Comparison of ENCODE assay signal across 7 cellular contexts in genomic region chr17:2222901-2223616, GRCh38.
DNase-seq lines count a peak whose midpoint lies in the region; ATAC-seq and TF ChIP-seq lines count a peak whose summit lies in the region.

No MANE protein-coding gene starts in this region.

- H3K27ac ChIP-seq in esophagus muscularis mucosa (replicated peaks in 1 of 4): peak overlapping the region; percentile 28 to 38 (median 37)

- peak overlapping the region; percentile 58 for H3K4me3 Mint-ChIP-seq in activated CD8-positive, alpha-beta T cell treated with anti-CD3 and anti-CD28 coated beads for 36 hours

- no peak for TF ChIP-seq POLR2A in esophagus muscularis mucosa (IDR thresholded peaks at IDR 0.05; ENCODE audit: low read depth)

- no peaks in the 10 kb centered on the region for H3K9me3 Mint-ChIP-seq in activated CD8-positive, alpha-beta T cell treated with anti-CD3 and anti-CD28 coated beads for 36 hours

- H3K4me1 Mint-ChIP-seq in activated CD8-positive, alpha-beta T cell treated with anti-CD3 and anti-CD28 coated beads for 36 hours (ENCODE audit: low read depth): peaks cover 43% of the 10 kb centered on the region

- TF ChIP-seq CTCF in activated CD8-positive, alpha-beta T cell treated with anti-CD3 and anti-CD28 coated beads for 36 hours (IDR thresholded peaks at IDR 0.05): no peak
- TF ChIP-seq CTCF in esophagus muscularis mucosa (IDR thresholded peaks at IDR 0.05) (no peak), retinal pigment epithelial cell (conservative IDR thresholded peaks at IDR 0.05; ENCODE audit: low read depth, low read length) (peak; percentile 7)

- TF ChIP-seq EP300 in esophagus muscularis mucosa (IDR thresholded peaks at IDR 0.05): no peak

- H3K9me3 ChIP-seq in esophagus muscularis mucosa: no peaks in the 10 kb centered on the region

- H3K27me3 ChIP-seq in esophagus muscularis mucosa: no peaks in the 10 kb centered on the region

- DNase-seq in activated CD8-positive, alpha-beta T cell treated with anti-CD3 and anti-CD28 coated beads for 36 hours: peak; percentile 74
- DNase-seq in esophagus muscularis mucosa (ENCODE audit: extremely low spot score) (no peak), retinal pigment epithelial cell (ENCODE audit: low read depth) (peak; percentile 82), SW 1271 (lab: John Stamatoyannopoulos, UW) (no peak)

- intact Hi-C loops in activated CD8-positive, alpha-beta T cell treated with anti-CD3 and anti-CD28 coated beads for 36 hours (cut with micrococcal nuclease): no loop called here
- intact Hi-C loops in esophagus muscularis mucosa (cut with DNase I): no loop called here

- H3K27ac Mint-ChIP-seq in activated CD8-positive, alpha-beta T cell treated with anti-CD3 and anti-CD28 coated beads for 36 hours: peak overlapping the region; percentile 80

- CTCF ChIA-PET in activated CD8-positive, alpha-beta T cell treated with anti-CD3 and anti-CD28 coated beads for 36 hours (lab: Charles Lee): interaction anchor here (1.0 to 7.7 kb wide), 8 partner anchors 9 to 169 kb away, joined by 3 to 60 read pairs (median 5); partner anchors contain the start of gene HIC1

- peak; percentile 62 for ATAC-seq in GM21381 (IDR thresholded peaks at IDR 0.05; ENCODE audit: unreplicated experiment)
- ATAC-seq in activated CD8-positive, alpha-beta T cell treated with anti-CD3 and anti-CD28 coated beads for 36 hours: peak; percentile 86
- ATAC-seq in HG02970 (IDR thresholded peaks at IDR 0.05; ENCODE audit: low FRiP score, unreplicated experiment): no peak
- no peak for ATAC-seq in HG02885 (IDR thresholded peaks at IDR 0.05; ENCODE audit: poor library complexity, unreplicated experiment)

- peaks cover 17% of the 10 kb centered on the region for H3K36me3 Mint-ChIP-seq in activated CD8-positive, alpha-beta T cell treated with anti-CD3 and anti-CD28 coated beads for 36 hours (ENCODE audit: low read depth)

- H3K27me3 Mint-ChIP-seq in activated CD8-positive, alpha-beta T cell treated with anti-CD3 and anti-CD28 coated beads for 36 hours: no peaks in the 10 kb centered on the region

- POLR2A ChIA-PET in activated CD8-positive, alpha-beta T cell treated with anti-CD3 and anti-CD28 coated beads for 36 hours (lab: Charles Lee): interaction anchor here (0.5 to 1.4 kb wide), 2 partner anchors 31 to 74 kb away, joined by 3 read pairs; no protein-coding TSS in a partner anchor

- 35% methylated on average over 10 of the region's 10 CpGs for WGBS in esophagus muscularis mucosa

- peaks cover 0 to 15% (median 3%) of the 10 kb centered on the region in 4 donors for H3K36me3 ChIP-seq in esophagus muscularis mucosa

- H3K4me1 ChIP-seq in esophagus muscularis mucosa: peaks cover 18 to 24% (median 22%) of the 10 kb centered on the region in 4 donors

- H3K4me3 ChIP-seq in esophagus muscularis mucosa (no peak overlapping the region), retinal pigment epithelial cell (ENCODE audit: low read length) (no peak overlapping the region)

Comparison
In these comparisons a context has a peak if more than half of its experiments do, and no peak if none do; other contexts are left out.
1. ATAC-seq: peak in GM21381 (single experiment) and activated CD8-positive, alpha-beta T cell treated with anti-CD3 and anti-CD28 coated beads for 36 hours (single experiment); none in HG02970 (single experiment) and HG02885 (single experiment).
2. DNase-seq: peak in activated CD8-positive, alpha-beta T cell treated with anti-CD3 and anti-CD28 coated beads for 36 hours (single experiment) and retinal pigment epithelial cell (single experiment); none in esophagus muscularis mucosa (single experiment) and SW 1271 (0 of 2).